ENCODE assay signal across 1 cellular context in the genomic region with DNA sequence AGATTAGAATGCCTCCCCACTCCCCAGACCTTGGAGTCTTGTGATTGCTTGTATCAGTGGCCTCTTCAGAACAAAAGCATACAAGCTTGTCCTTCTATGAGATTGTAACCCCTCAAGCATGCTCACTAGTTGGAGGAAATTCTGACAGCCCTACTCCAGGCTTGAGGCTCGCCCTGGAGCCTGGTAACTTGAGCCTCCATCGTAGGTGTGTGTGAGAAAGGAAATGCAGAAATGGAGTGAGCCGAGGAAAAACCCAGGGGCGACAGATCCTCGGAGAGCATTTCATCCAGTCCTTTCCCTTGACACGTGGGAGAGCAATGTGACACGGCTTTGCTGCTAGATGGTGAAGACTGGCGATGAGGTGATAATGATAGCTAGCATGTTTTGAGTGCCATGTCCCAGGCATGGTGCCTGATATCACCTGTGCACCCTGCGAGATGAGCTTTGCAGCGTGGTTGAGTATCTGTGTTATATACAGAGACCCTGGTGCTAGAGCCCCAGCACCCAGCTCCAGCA.
TF ChIP-seq lines count a peak whose summit lies in the region.

No MANE protein-coding gene starts in this region.

TF ChIP-seq in GM23338, 12 proteins besides CTCF, POLR2A, EP300 and RAD21 (continued from another document):
- TF ChIP-seq, protein P1, sequence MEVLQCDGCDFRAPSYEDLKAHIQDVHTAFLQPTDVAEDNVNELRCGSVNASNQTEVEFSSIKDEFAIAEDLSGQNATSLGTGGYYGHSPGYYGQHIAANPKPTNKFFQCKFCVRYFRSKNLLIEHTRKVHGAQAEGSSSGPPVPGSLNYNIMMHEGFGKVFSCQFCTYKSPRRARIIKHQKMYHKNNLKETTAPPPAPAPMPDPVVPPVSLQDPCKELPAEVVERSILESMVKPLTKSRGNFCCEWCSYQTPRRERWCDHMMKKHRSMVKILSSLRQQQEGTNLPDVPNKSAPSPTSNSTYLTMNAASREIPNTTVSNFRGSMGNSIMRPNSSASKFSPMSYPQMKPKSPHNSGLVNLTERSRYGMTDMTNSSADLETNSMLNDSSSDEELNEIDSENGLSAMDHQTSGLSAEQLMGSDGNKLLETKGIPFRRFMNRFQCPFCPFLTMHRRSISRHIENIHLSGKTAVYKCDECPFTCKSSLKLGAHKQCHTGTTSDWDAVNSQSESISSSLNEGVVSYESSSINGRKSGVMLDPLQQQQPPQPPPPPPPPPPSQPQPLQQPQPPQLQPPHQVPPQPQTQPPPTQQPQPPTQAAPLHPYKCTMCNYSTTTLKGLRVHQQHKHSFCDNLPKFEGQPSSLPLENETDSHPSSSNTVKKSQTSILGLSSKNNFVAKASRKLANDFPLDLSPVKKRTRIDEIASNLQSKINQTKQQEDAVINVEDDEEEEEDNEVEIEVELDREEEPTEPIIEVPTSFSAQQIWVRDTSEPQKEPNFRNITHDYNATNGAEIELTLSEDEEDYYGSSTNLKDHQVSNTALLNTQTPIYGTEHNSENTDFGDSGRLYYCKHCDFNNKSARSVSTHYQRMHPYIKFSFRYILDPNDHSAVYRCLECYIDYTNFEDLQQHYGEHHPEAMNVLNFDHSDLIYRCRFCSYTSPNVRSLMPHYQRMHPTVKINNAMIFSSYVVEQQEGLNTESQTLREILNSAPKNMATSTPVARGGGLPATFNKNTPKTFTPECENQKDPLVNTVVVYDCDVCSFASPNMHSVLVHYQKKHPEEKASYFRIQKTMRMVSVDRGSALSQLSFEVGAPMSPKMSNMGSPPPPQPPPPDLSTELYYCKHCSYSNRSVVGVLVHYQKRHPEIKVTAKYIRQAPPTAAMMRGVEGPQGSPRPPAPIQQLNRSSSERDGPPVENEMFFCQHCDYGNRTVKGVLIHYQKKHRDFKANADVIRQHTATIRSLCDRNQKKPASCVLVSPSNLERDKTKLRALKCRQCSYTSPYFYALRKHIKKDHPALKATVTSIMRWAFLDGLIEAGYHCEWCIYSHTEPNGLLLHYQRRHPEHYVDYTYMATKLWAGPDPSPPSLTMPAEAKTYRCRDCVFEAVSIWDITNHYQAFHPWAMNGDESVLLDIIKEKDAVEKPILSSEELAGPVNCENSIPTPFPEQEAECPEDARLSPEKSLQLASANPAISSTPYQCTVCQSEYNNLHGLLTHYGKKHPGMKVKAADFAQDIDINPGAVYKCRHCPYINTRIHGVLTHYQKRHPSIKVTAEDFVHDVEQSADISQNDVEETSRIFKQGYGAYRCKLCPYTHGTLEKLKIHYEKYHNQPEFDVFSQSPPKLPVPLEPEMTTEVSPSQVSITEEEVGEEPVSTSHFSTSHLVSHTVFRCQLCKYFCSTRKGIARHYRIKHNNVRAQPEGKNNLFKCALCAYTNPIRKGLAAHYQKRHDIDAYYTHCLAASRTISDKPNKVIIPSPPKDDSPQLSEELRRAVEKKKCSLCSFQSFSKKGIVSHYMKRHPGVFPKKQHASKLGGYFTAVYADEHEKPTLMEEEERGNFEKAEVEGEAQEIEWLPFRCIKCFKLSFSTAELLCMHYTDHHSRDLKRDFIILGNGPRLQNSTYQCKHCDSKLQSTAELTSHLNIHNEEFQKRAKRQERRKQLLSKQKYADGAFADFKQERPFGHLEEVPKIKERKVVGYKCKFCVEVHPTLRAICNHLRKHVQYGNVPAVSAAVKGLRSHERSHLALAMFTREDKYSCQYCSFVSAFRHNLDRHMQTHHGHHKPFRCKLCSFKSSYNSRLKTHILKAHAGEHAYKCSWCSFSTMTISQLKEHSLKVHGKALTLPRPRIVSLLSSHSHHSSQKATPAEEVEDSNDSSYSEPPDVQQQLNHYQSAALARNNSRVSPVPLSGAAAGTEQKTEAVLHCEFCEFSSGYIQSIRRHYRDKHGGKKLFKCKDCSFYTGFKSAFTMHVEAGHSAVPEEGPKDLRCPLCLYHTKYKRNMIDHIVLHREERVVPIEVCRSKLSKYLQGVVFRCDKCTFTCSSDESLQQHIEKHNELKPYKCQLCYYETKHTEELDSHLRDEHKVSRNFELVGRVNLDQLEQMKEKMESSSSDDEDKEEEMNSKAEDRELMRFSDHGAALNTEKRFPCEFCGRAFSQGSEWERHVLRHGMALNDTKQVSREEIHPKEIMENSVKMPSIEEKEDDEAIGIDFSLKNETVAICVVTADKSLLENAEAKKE (CRISPR knock-in tag; IDR thresholded peaks at IDR 0.05): no peak
- TF ChIP-seq EZH2 (IDR thresholded peaks at IDR 0.05; ENCODE audit: low read depth, unreplicated experiment) (no peak), ZNF331 (CRISPR knock-in tag; IDR thresholded peaks at IDR 0.05; ENCODE audit: low read depth) (no peak), EZH2phosphoT487 (IDR thresholded peaks at IDR 0.05; ENCODE audit: unreplicated experiment) (no peak), STAT1 (IDR thresholded peaks at IDR 0.05; ENCODE audit: unreplicated experiment) (no peak)
- TF ChIP-seq, protein P2, sequence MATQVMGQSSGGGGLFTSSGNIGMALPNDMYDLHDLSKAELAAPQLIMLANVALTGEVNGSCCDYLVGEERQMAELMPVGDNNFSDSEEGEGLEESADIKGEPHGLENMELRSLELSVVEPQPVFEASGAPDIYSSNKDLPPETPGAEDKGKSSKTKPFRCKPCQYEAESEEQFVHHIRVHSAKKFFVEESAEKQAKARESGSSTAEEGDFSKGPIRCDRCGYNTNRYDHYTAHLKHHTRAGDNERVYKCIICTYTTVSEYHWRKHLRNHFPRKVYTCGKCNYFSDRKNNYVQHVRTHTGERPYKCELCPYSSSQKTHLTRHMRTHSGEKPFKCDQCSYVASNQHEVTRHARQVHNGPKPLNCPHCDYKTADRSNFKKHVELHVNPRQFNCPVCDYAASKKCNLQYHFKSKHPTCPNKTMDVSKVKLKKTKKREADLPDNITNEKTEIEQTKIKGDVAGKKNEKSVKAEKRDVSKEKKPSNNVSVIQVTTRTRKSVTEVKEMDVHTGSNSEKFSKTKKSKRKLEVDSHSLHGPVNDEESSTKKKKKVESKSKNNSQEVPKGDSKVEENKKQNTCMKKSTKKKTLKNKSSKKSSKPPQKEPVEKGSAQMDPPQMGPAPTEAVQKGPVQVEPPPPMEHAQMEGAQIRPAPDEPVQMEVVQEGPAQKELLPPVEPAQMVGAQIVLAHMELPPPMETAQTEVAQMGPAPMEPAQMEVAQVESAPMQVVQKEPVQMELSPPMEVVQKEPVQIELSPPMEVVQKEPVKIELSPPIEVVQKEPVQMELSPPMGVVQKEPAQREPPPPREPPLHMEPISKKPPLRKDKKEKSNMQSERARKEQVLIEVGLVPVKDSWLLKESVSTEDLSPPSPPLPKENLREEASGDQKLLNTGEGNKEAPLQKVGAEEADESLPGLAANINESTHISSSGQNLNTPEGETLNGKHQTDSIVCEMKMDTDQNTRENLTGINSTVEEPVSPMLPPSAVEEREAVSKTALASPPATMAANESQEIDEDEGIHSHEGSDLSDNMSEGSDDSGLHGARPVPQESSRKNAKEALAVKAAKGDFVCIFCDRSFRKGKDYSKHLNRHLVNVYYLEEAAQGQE (IDR thresholded peaks at IDR 0.05; ENCODE audit: unreplicated experiment): no peak
